In the genomic region with DNA sequence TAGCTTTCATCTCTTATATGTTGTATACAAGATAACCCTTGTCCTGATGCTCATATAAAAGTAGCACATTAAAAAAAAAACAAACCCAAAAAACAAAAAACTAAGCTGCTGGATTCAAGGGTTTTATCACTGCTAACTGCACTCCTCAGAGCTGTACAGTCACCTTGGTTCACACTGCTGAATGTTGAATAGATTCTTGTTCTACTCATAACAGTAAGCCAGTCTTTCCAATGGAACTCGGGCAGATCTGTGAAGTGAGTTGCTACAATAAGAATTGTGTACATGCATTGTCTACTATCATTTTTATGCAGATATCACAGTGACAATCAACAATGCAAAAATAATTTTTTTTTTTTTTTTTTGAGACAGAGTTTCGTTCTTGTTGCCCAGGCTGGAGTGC, we compare ENCODE assay signal across 17 cellular contexts. TPM values are rescaled to one million over a fixed set of nuclear protein-coding genes. Genes with fewer than 3 reads are reported as not detected.
DNase-seq lines count a peak whose midpoint lies in the region; ATAC-seq and TF ChIP-seq lines count a peak whose summit lies in the region.
"Had no signal": no experiment of that assay in that cellular context is flagged by ENCODE, and none has a peak within 500 bp of the region (broad histone marks: within the 10 kb centered on the region; RNA-seq: fewer than 3 reads in every experiment).

No MANE protein-coding gene starts in this region.

- H3K4me3 ChIP-seq in HEK293 (ENCODE audit: low read depth, low read length): no peak overlapping the region
- no peak overlapping the region for H3K4me3 ChIP-seq in hepatocyte
- H3K4me3 ChIP-seq in PC-9: no peak overlapping the region
- H3K4me3 ChIP-seq in HAP-1: no peak overlapping the region

- 92% methylated on average over 2 of the region's 2 CpGs for WGBS in hepatocyte (ENCODE audit: low lambda C conversion rate, missing lambda C conversion rate)

- H3K79me2 ChIP-seq in hepatocyte: peaks cover 34% of the 10 kb centered on the region
- peaks cover 18% of the 10 kb centered on the region for H3K79me2 ChIP-seq in PC-9 (ENCODE audit: low read depth)

- H3K9me2 ChIP-seq in hepatocyte (replicated peaks; ENCODE audit: insufficient read depth): no peaks in the 10 kb centered on the region
- H3K9me2 ChIP-seq in PC-9 (ENCODE audit: insufficient read depth): no peaks in the 10 kb centered on the region

- intact Hi-C loops in PC-9 (cut with micrococcal nuclease; ENCODE audit: unreplicated experiment): no loop called here

- TF ChIP-seq CTCF in HEK293 (tag by site-specific recombination; IDR thresholded peaks at IDR 0.05) (no peak), hepatocyte (IDR thresholded peaks at IDR 0.05; ENCODE audit: poor library complexity) (no peak), PC-9 (conservative IDR thresholded peaks at IDR 0.05) (no peak), GM13977 (IDR thresholded peaks at IDR 0.05; ENCODE audit: extremely low read depth, insufficient read depth, missing control alignments) (no peak)

- POLR2A ChIA-PET in HEK293 (lab: Yijun Ruan, JAX): interaction anchor here (0.7 to 2.0 kb wide), 3 partner anchors 9 to 51 kb away, joined by 5 to 10 read pairs (median 7); partner anchors contain the start of gene AMBRA1
- POLR2A ChIA-PET in PC-9 (lab: Charles Lee; ENCODE audit: unreplicated experiment): no interaction called here

- H3K27ac ChIP-seq in HEK293 (ENCODE audit: extremely low read depth, low read depth, low read length): no peak overlapping the region
- H3K27ac ChIP-seq in hepatocyte: no peak overlapping the region
- no peak overlapping the region for H3K27ac ChIP-seq in PC-9
- H3K27ac ChIP-seq: HL-60 had no signal

- H3K4me1 ChIP-seq in HEK293 (ENCODE audit: control insufficient read depth, insufficient read depth, low read length) (no peaks in the 10 kb centered on the region), hepatocyte (ENCODE audit: insufficient read depth) (peaks cover 16% of the 10 kb centered on the region), PC-9 (replicated peaks; ENCODE audit: insufficient read depth) (peaks cover 13% of the 10 kb centered on the region), HAP-1 (peaks cover 4% of the 10 kb centered on the region)

- peaks cover 12% of the 10 kb centered on the region for H3F3A ChIP-seq in PC-9 (ENCODE audit: insufficient read depth, low read depth)

- no peak overlapping the region for H2AFZ ChIP-seq in hepatocyte
- no peak overlapping the region for H2AFZ ChIP-seq in PC-9

- no TSS peak for BruUV-seq in PC-9 (replicated peaks; lab: Mats Ljungman, UMichigan)

- no peak for ATAC-seq in HG03521 (IDR thresholded peaks at IDR 0.05; ENCODE audit: unreplicated experiment)
- ATAC-seq: Panc1 had no signal

- no peaks in the 10 kb centered on the region for H3K9me3 ChIP-seq in HEK293 (ENCODE audit: control insufficient read depth, insufficient read depth, low read depth, low read length)
- H3K9me3 ChIP-seq in hepatocyte (ENCODE audit: low read depth): no peaks in the 10 kb centered on the region
- H3K9me3 ChIP-seq in PC-9 (ENCODE audit: insufficient read depth, low read depth): no peaks in the 10 kb centered on the region
- H3K9me3 ChIP-seq in HAP-1: no peaks in the 10 kb centered on the region

- no peaks in the 10 kb centered on the region for H3K36me3 ChIP-seq in HEK293 (ENCODE audit: control insufficient read depth in 2 of 2, insufficient read depth in 1 of 2, low read length in 2 of 2)
- H3K36me3 ChIP-seq in hepatocyte (replicated peaks; ENCODE audit: insufficient read depth, low read depth): no peaks in the 10 kb centered on the region
- no peaks in the 10 kb centered on the region for H3K36me3 ChIP-seq in PC-9 (ENCODE audit: low read depth)
- no peaks in the 10 kb centered on the region for H3K36me3 ChIP-seq in HAP-1 (replicated peaks)

- CTCF ChIA-PET in HEK293 (lab: Yijun Ruan, JAX): interaction anchor here (0.6 to 1.1 kb wide), 4 partner anchors 19 to 260 kb away, joined by 4 to 5 read pairs (median 4); no protein-coding TSS in a partner anchor
- CTCF ChIA-PET in PC-9 (lab: Charles Lee): interaction anchor here (0.6 kb wide), 1 partner anchor 68 kb away, joined by 3 read pairs; no protein-coding TSS in a partner anchor

- in situ Hi-C loops in HAP-1 (cut with MboI; ENCODE audit: low sequenced_read_pairs): no loop called here
- in situ Hi-C loops in GM13977 (cut with MboI; ENCODE audit: low pct_unique_long_range_greater_than_20kb, low sequenced_read_pairs, unreplicated experiment): no loop called here

- H4K20me1 ChIP-seq in hepatocyte (ENCODE audit: insufficient read depth, poor library complexity, severe bottlenecking) (no peaks in the 10 kb centered on the region), PC-9 (ENCODE audit: insufficient read depth) (no peaks in the 10 kb centered on the region)

- no peaks in the 10 kb centered on the region for H3K27me3 ChIP-seq in hepatocyte
- H3K27me3 ChIP-seq in PC-9 (ENCODE audit: insufficient read depth, low read depth): no peaks in the 10 kb centered on the region
- H3K27me3 ChIP-seq in HAP-1 (ENCODE audit: low read depth): no peaks in the 10 kb centered on the region

- H3K4me2 ChIP-seq in hepatocyte (peak overlapping the region; percentile 32), PC-9 (no peak overlapping the region)

- peak; percentile 74 for DNase-seq in OCI-M1 (lab: John Stamatoyannopoulos, UW)
- DNase-seq in hepatocyte (ENCODE audit: low spot score): no peak
- peak; percentile 94 for DNase-seq in pons (ENCODE audit: low spot score)
- DNase-seq in PC-9: no peak
- no peak for DNase-seq in HAP-1 (ENCODE audit: low spot score in 2 of 2)
- DNase-seq in GM13977 (ENCODE audit: low spot score): no peak
- DNase-seq: AML-193; Calu3; CD4-positive, alpha-beta T cell; NCI-H1417 treated with DMSO at 0.1 percent for 48 hours; NCI-H2029 treated with DMSO at 0.1 percent for 48 hours; NCI-H2171 treated with DMSO at 0.1 percent for 48 hours; NCI-H774 had no signal

TF ChIP-seq in HEK293, 187 proteins besides CTCF, POLR2A, EP300 and RAD21:
- TF ChIP-seq, protein P1, sequence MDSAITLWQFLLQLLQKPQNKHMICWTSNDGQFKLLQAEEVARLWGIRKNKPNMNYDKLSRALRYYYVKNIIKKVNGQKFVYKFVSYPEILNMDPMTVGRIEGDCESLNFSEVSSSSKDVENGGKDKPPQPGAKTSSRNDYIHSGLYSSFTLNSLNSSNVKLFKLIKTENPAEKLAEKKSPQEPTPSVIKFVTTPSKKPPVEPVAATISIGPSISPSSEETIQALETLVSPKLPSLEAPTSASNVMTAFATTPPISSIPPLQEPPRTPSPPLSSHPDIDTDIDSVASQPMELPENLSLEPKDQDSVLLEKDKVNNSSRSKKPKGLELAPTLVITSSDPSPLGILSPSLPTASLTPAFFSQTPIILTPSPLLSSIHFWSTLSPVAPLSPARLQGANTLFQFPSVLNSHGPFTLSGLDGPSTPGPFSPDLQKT (IDR thresholded peaks at IDR 0.05; ENCODE audit: borderline replicate concordance, low read depth, low read length): no peak
- TF ChIP-seq ZBTB17 (tag by site-specific recombination; IDR thresholded peaks at IDR 0.05): peak; percentile 58; the same call in 1 of the 2 replicates
TF ChIP-seq in HEK293: peak in this region for 1.

RNA-seq across cellular contexts. Expression of gene HARBI1, which starts 4.7 kb away (rescaled TPM):
- total RNA-seq in hepatocyte: 4.5 and 6.5 TPM in 2 replicates
- 3.7 and 4.4 TPM in 2 replicates for polyA plus RNA-seq in hepatocyte
- 6.6 and 8.0 TPM in 2 replicates for total RNA-seq in PC-9 (2021)

RNA-seq across cellular contexts. Expression of gene ATG13, which starts 5.0 kb away (rescaled TPM):
- total RNA-seq in hepatocyte: 60.8 and 89.6 TPM in 2 replicates
- 50.9 and 54.9 TPM in 2 replicates for polyA plus RNA-seq in hepatocyte
- 109 TPM in 2 replicates for total RNA-seq in PC-9 (2021)

RNA-seq across cellular contexts. Expression of gene AMBRA1, which starts 18.5 kb away (rescaled TPM):
- total RNA-seq in hepatocyte: 19.1 and 31.2 TPM in 2 replicates
- 7.2 and 8.3 TPM in 2 replicates for polyA plus RNA-seq in hepatocyte
- 41.4 and 41.9 TPM in 2 replicates for total RNA-seq in PC-9 (2021)

Comparison
In these comparisons a context has a peak if more than half of its experiments do, and no peak if none do; other contexts are left out.
1. DNase-seq: peak in OCI-M1 (single experiment) and pons (single experiment); none in hepatocyte (single experiment), PC-9 (0 of 2), HAP-1 (0 of 2) and GM13977 (single experiment).